Comparison of ENCODE assay signal across 10 cellular contexts in the genomic region with DNA sequence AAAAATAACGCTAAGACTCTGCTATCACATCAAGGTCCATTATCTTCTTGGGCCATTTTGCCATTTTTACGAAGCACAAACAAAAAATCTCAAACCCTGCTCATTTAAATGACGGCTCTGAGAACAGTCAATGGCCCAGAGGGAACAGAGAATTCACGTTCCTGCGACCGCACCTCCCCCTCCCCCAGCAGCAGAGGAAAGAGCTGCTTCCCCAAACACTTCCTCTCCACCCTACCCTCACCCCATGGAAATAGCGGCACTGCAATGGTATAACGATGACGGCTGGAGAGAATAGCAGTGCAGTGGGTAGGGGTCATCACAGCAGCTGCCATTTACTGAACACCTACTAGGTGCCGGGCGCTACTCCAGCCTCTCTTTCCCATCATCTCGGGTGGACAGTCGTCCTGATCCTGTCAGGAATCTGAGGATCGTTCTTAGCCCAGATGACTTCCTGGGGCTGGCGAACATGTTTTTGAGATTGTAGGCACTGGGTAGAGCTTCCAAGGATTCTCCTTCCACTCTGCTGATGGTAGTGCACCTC.
DNase-seq lines count a peak whose midpoint lies in the region; ATAC-seq and TF ChIP-seq lines count a peak whose summit lies in the region.
"Had no signal": no experiment of that assay in that cellular context is flagged by ENCODE, and none has a peak within 500 bp of the region (broad histone marks: within the 10 kb centered on the region; RNA-seq: fewer than 3 reads in every experiment).

No MANE protein-coding gene starts in this region.

- peaks cover 88% of the 10 kb centered on the region for H3K4me1 Mint-ChIP-seq in activated T-cell treated with anti-CD3 and anti-CD28 coated beads, Interleukin-2, amount 50 U/mL, for 72 hours (ENCODE audit: low read depth)
- H3K4me1 Mint-ChIP-seq in activated CD8-positive, alpha-beta T cell treated with anti-CD3 and anti-CD28 coated beads, Interleukin-2, amount 10 ng/mL, durations not matched to agents 7 days and 5 days (ENCODE audit: low read depth), result peaks cover 63% of the 10 kb centered on the region

- H3K36me3 Mint-ChIP-seq in activated T-cell treated with anti-CD3 and anti-CD28 coated beads, Interleukin-2, amount 50 U/mL, for 72 hours (ENCODE audit: insufficient read depth in 2 of 2), result peaks cover 0 to 5% of the 10 kb centered on the region in 2 donors
- H3K36me3 Mint-ChIP-seq in activated CD8-positive, alpha-beta T cell treated with anti-CD3 and anti-CD28 coated beads, Interleukin-2, amount 10 ng/mL, durations not matched to agents 7 days and 5 days (ENCODE audit: low read depth), result peaks cover 13% of the 10 kb centered on the region

- DNase-seq in H7, result peak; percentile 76
- DNase-seq in UCSD-AML1 (lab: John Stamatoyannopoulos, UW; ENCODE audit: unreplicated experiment), result peak; percentile 73
- no peak for DNase-seq in right atrium auricular region (ENCODE audit: low spot score)
- DNase-seq in thoracic aorta (ENCODE audit: low spot score), result no peak
- no peak for DNase-seq in HCEC 1CT
- no peak for DNase-seq in activated T-cell treated with anti-CD3 and anti-CD28 coated beads, Interleukin-2, amount 50 U/mL, for 72 hours
- no peak for DNase-seq in activated CD8-positive, alpha-beta T cell treated with anti-CD3 and anti-CD28 coated beads, Interleukin-2, amount 10 ng/mL, durations not matched to agents 7 days and 5 days
- DNase-seq: DMS79, NCI-H2081 treated with DMSO at 0.1 percent for 48 hours had no signal

- H3K27me3 ChIP-seq in H7 (ENCODE audit: control insufficient read depth, insufficient read depth, low read length) (no peaks in the 10 kb centered on the region), right atrium auricular region (no peaks in the 10 kb centered on the region), thoracic aorta (replicated peaks; ENCODE audit: insufficient read depth) (no peaks in the 10 kb centered on the region)

- H3K4me1 ChIP-seq in right atrium auricular region (peaks cover 2 to 100% of the 10 kb centered on the region in 2 donors), thoracic aorta (ENCODE audit: control insufficient read depth in 1 of 2, low read depth in 2 of 2) (peaks cover 89 to 100% of the 10 kb centered on the region in 2 donors)

- no peak for ATAC-seq in thoracic aorta (ENCODE audit: insufficient number of reproducible peaks, low FRiP score, low read depth)
- ATAC-seq in activated T-cell treated with anti-CD3 and anti-CD28 coated beads, Interleukin-2, amount 50 U/mL, for 72 hours (replicated peaks in 1 of 2), result no peak
- ATAC-seq in activated CD8-positive, alpha-beta T cell treated with anti-CD3 and anti-CD28 coated beads, Interleukin-2, amount 10 ng/mL, durations not matched to agents 7 days and 5 days, result no peak
- ATAC-seq: SK-N-SH treated with all-trans-retinoic acid at 6 μM for 48 hours had no signal

- H3K9me3 Mint-ChIP-seq in activated T-cell treated with anti-CD3 and anti-CD28 coated beads, Interleukin-2, amount 50 U/mL, for 72 hours, result no peaks in the 10 kb centered on the region
- H3K9me3 Mint-ChIP-seq in activated CD8-positive, alpha-beta T cell treated with anti-CD3 and anti-CD28 coated beads, Interleukin-2, amount 10 ng/mL, durations not matched to agents 7 days and 5 days (ENCODE audit: insufficient read depth), result no peaks in the 10 kb centered on the region

- TF ChIP-seq CTCF in right atrium auricular region (IDR thresholded peaks at IDR 0.05) (no peak), thoracic aorta (IDR thresholded peaks at IDR 0.05) (no peak)

- CTCF ChIA-PET in activated CD8-positive, alpha-beta T cell treated with anti-CD3 and anti-CD28 coated beads, Interleukin-2, amount 10 ng/mL, durations not matched to agents 7 days and 5 days (lab: Charles Lee), result interaction anchor here (0.8 to 3.7 kb wide), 4 partner anchors 9 to 36 kb away, joined by 3 to 15 read pairs (median 4); no protein-coding TSS in a partner anchor

- POLR2A ChIA-PET in activated CD8-positive, alpha-beta T cell treated with anti-CD3 and anti-CD28 coated beads, Interleukin-2, amount 10 ng/mL, durations not matched to agents 7 days and 5 days (lab: Charles Lee), result interaction anchor here (1.1 kb wide), 1 partner anchor 11 kb away, joined by 4 read pairs; no protein-coding TSS in a partner anchor

- no peaks in the 10 kb centered on the region for H3K27me3 Mint-ChIP-seq in activated T-cell treated with anti-CD3 and anti-CD28 coated beads, Interleukin-2, amount 50 U/mL, for 72 hours (ENCODE audit: low read depth)
- H3K27me3 Mint-ChIP-seq in activated CD8-positive, alpha-beta T cell treated with anti-CD3 and anti-CD28 coated beads, Interleukin-2, amount 10 ng/mL, durations not matched to agents 7 days and 5 days (ENCODE audit: low read depth), result no peaks in the 10 kb centered on the region

- H3K27ac Mint-ChIP-seq in activated T-cell treated with anti-CD3 and anti-CD28 coated beads, Interleukin-2, amount 50 U/mL, for 72 hours, result no peak overlapping the region
- H3K27ac Mint-ChIP-seq in activated CD8-positive, alpha-beta T cell treated with anti-CD3 and anti-CD28 coated beads, Interleukin-2, amount 10 ng/mL, durations not matched to agents 7 days and 5 days, result no peak overlapping the region

- H3K36me3 ChIP-seq in H7 (replicated peaks; ENCODE audit: control insufficient read depth, insufficient read depth, low read length) (no peaks in the 10 kb centered on the region), right atrium auricular region (no peaks in the 10 kb centered on the region), thoracic aorta (no peaks in the 10 kb centered on the region)

- no peak overlapping the region for H3K4me3 Mint-ChIP-seq in activated T-cell treated with anti-CD3 and anti-CD28 coated beads, Interleukin-2, amount 50 U/mL, for 72 hours
- no peak overlapping the region for H3K4me3 Mint-ChIP-seq in activated CD8-positive, alpha-beta T cell treated with anti-CD3 and anti-CD28 coated beads, Interleukin-2, amount 10 ng/mL, durations not matched to agents 7 days and 5 days

- no peaks in the 10 kb centered on the region for H3K9me3 ChIP-seq in right atrium auricular region
- no peaks in the 10 kb centered on the region for H3K9me3 ChIP-seq in thoracic aorta

- H3K4me3 ChIP-seq in H7 (ENCODE audit: insufficient read depth, low read depth, low read length), result no peak overlapping the region
- no peak overlapping the region for H3K4me3 ChIP-seq in right atrium auricular region
- no peak overlapping the region for H3K4me3 ChIP-seq in thoracic aorta

- H3K27ac ChIP-seq in right atrium auricular region, result peak overlapping the region; percentile 84 to 88
- peak overlapping the region; percentile 86 to 91 for H3K27ac ChIP-seq in thoracic aorta

Comparison
In these comparisons a context has a peak if more than half of its experiments do, and no peak if none do; other contexts are left out.
1. DNase-seq: peak in H7 (single experiment) and UCSD-AML1 (single experiment); none in right atrium auricular region (single experiment), thoracic aorta (single experiment), HCEC 1CT (single experiment), activated T-cell treated with anti-CD3 and anti-CD28 coated beads, Interleukin-2, amount 50 U/mL, for 72 hours (0 of 2) and activated CD8-positive, alpha-beta T cell treated with anti-CD3 and anti-CD28 coated beads, Interleukin-2, amount 10 ng/mL, durations not matched to agents 7 days and 5 days (single experiment).